12 cellular contexts compared by ENCODE assay signal in genomic region chr10:97184971-97185325, GRCh38. TPM values are rescaled to one million over a fixed set of nuclear protein-coding genes. Genes with fewer than 3 reads are reported as not detected.
DNase-seq lines count a peak whose midpoint lies in the region; ATAC-seq lines count a peak whose summit lies in the region.
"Had no signal": no experiment of that assay in that cellular context is flagged by ENCODE, and none has a peak within 500 bp of the region (broad histone marks: within the 10 kb centered on the region; RNA-seq: fewer than 3 reads in every experiment).

No MANE protein-coding gene starts in this region.

- H4K20me1 ChIP-seq in GM23248 (ENCODE audit: insufficient read depth) = no peaks in the 10 kb centered on the region

- H3K4me2 ChIP-seq in GM23248 (ENCODE audit: unreplicated experiment) = no peak overlapping the region

- H3K4me1 Mint-ChIP-seq in activated CD4-positive, alpha-beta T cell treated with anti-CD3 and anti-CD28 coated beads, Interleukin-2, amount 10 ng/mL, durations not matched to agents 24 days and 14 days = peaks cover 4% of the 10 kb centered on the region
- H3K4me1 Mint-ChIP-seq in activated CD4-positive, alpha-beta T cell treated with anti-CD3 and anti-CD28 coated beads, Interleukin-2, amount 10 ng/mL, durations not matched to agents 7 days and 5 days = peaks cover 5% of the 10 kb centered on the region
- H3K4me1 Mint-ChIP-seq in T-cell = peaks cover 6 to 11% (median 7%) of the 10 kb centered on the region in 3 donors
- H3K4me1 Mint-ChIP-seq in stimulated activated effector memory CD8-positive, alpha-beta T cell treated with anti-CD3 and anti-CD28 coated beads, Interleukin-12 subunit alpha, Interleukin-12 subunit beta, amount 100 ng/mL, for 72 hours = peaks cover 9% of the 10 kb centered on the region

- POLR2A ChIA-PET in activated CD4-positive, alpha-beta T cell treated with anti-CD3 and anti-CD28 coated beads, Interleukin-2, amount 10 ng/mL, durations not matched to agents 7 days and 5 days (lab: Charles Lee) = no interaction called here
- POLR2A ChIA-PET in T-cell (lab: Charles Lee) = no interaction called here

- no peaks in the 10 kb centered on the region for H3K4me1 ChIP-seq in GM23248 (ENCODE audit: insufficient read depth)

- WGBS in GM23248 (ENCODE audit: low coverage in 1 of 2, low lambda C conversion rate in 2 of 2, missing lambda C conversion rate in 2 of 2), 2 experiments = 55 to 63% methylated on average over 16 to 17 of the region's 17 CpGs

- intact Hi-C loops in activated CD4-positive, alpha-beta T cell treated with anti-CD3 and anti-CD28 coated beads, Interleukin-2, amount 10 ng/mL, durations not matched to agents 24 days and 14 days (cut with micrococcal nuclease) = no loop called here

- H3K9me2 ChIP-seq in GM23248 (ENCODE audit: insufficient read depth) = no peaks in the 10 kb centered on the region

- H3K9me3 Mint-ChIP-seq in activated CD4-positive, alpha-beta T cell treated with anti-CD3 and anti-CD28 coated beads, Interleukin-2, amount 10 ng/mL, durations not matched to agents 24 days and 14 days = no peaks in the 10 kb centered on the region
- no peaks in the 10 kb centered on the region for H3K9me3 Mint-ChIP-seq in activated CD4-positive, alpha-beta T cell treated with anti-CD3 and anti-CD28 coated beads, Interleukin-2, amount 10 ng/mL, durations not matched to agents 7 days and 5 days
- H3K9me3 Mint-ChIP-seq in T-cell = no peaks in the 10 kb centered on the region
- H3K9me3 Mint-ChIP-seq in stimulated activated effector memory CD8-positive, alpha-beta T cell treated with anti-CD3 and anti-CD28 coated beads, Interleukin-12 subunit alpha, Interleukin-12 subunit beta, amount 100 ng/mL, for 72 hours = no peaks in the 10 kb centered on the region

- H3K27ac Mint-ChIP-seq in activated CD4-positive, alpha-beta T cell treated with anti-CD3 and anti-CD28 coated beads, Interleukin-2, amount 10 ng/mL, durations not matched to agents 24 days and 14 days = no peak overlapping the region
- H3K27ac Mint-ChIP-seq in activated CD4-positive, alpha-beta T cell treated with anti-CD3 and anti-CD28 coated beads, Interleukin-2, amount 10 ng/mL, durations not matched to agents 7 days and 5 days = no peak overlapping the region
- no peak overlapping the region for H3K27ac Mint-ChIP-seq in T-cell
- H3K27ac Mint-ChIP-seq in stimulated activated effector memory CD8-positive, alpha-beta T cell treated with anti-CD3 and anti-CD28 coated beads, Interleukin-12 subunit alpha, Interleukin-12 subunit beta, amount 100 ng/mL, for 72 hours = no peak overlapping the region

- in situ Hi-C loops in GM23248 (cut with MboI) = no loop called here

- no peaks in the 10 kb centered on the region for H3K36me3 Mint-ChIP-seq in activated CD4-positive, alpha-beta T cell treated with anti-CD3 and anti-CD28 coated beads, Interleukin-2, amount 10 ng/mL, durations not matched to agents 24 days and 14 days (ENCODE audit: low read depth)
- H3K36me3 Mint-ChIP-seq in activated CD4-positive, alpha-beta T cell treated with anti-CD3 and anti-CD28 coated beads, Interleukin-2, amount 10 ng/mL, durations not matched to agents 7 days and 5 days (ENCODE audit: low read depth) = no peaks in the 10 kb centered on the region
- H3K36me3 Mint-ChIP-seq in T-cell = no peaks in the 10 kb centered on the region
- H3K36me3 Mint-ChIP-seq in stimulated activated effector memory CD8-positive, alpha-beta T cell treated with anti-CD3 and anti-CD28 coated beads, Interleukin-12 subunit alpha, Interleukin-12 subunit beta, amount 100 ng/mL, for 72 hours = no peaks in the 10 kb centered on the region

- H3K4me3 ChIP-seq in iPS-11a (ENCODE audit: low read depth, low read length) = peak overlapping the region; percentile 56
- H3K4me3 ChIP-seq in GM23248 = no peak overlapping the region

- DNase-seq in activated CD4-positive, alpha-beta T cell treated with anti-CD3 and anti-CD28 coated beads, Interleukin-2, amount 10 ng/mL, durations not matched to agents 24 days and 14 days = no peak
- no peak for DNase-seq in activated CD4-positive, alpha-beta T cell treated with anti-CD3 and anti-CD28 coated beads, Interleukin-2, amount 10 ng/mL, durations not matched to agents 7 days and 5 days
- DNase-seq in T-cell (no peak), NOMO-1 treated with DMSO at 0.1 percent for 48 hours (lab: John Stamatoyannopoulos, UW; ENCODE audit: unreplicated experiment) (no peak), GM23248 (no peak)
- DNase-seq in stimulated activated effector memory CD8-positive, alpha-beta T cell treated with anti-CD3 and anti-CD28 coated beads, Interleukin-12 subunit alpha, Interleukin-12 subunit beta, amount 100 ng/mL, for 72 hours (ENCODE audit: low spot score in 2 of 2) = no peak
- DNase-seq: DMS 273 treated with DMSO at 0.1 percent for 48 hours, left ventricle myocardium inferior, NCI-H446, occipital lobe had no signal

- no peak overlapping the region for H3K27ac ChIP-seq in GM23248
- H3K27ac ChIP-seq: left ventricle myocardium inferior had no signal

- H3F3A ChIP-seq in GM23248 (ENCODE audit: insufficient read depth) = no peaks in the 10 kb centered on the region

- peak overlapping the region; percentile 23 for H3K4me3 Mint-ChIP-seq in activated CD4-positive, alpha-beta T cell treated with anti-CD3 and anti-CD28 coated beads, Interleukin-2, amount 10 ng/mL, durations not matched to agents 24 days and 14 days
- no peak overlapping the region for H3K4me3 Mint-ChIP-seq in activated CD4-positive, alpha-beta T cell treated with anti-CD3 and anti-CD28 coated beads, Interleukin-2, amount 10 ng/mL, durations not matched to agents 7 days and 5 days
- peak overlapping the region; percentile 39 to 64 (median 46) for H3K4me3 Mint-ChIP-seq in T-cell
- H3K4me3 Mint-ChIP-seq in stimulated activated effector memory CD8-positive, alpha-beta T cell treated with anti-CD3 and anti-CD28 coated beads, Interleukin-12 subunit alpha, Interleukin-12 subunit beta, amount 100 ng/mL, for 72 hours = peak overlapping the region; percentile 50

- no peak overlapping the region for H2AFZ ChIP-seq in GM23248

- CTCF ChIA-PET in activated CD4-positive, alpha-beta T cell treated with anti-CD3 and anti-CD28 coated beads, Interleukin-2, amount 10 ng/mL, durations not matched to agents 7 days and 5 days (lab: Charles Lee) = interaction anchor here (2.9 kb wide), 1 partner anchor 11 kb away, joined by 10 read pairs; no protein-coding TSS in a partner anchor
- CTCF ChIA-PET in T-cell (lab: Charles Lee) = no interaction called here

- H3K27me3 ChIP-seq in GM23248 (replicated peaks; ENCODE audit: insufficient read depth) = peaks cover 46% of the 10 kb centered on the region

- peaks cover 64% of the 10 kb centered on the region for H3K27me3 Mint-ChIP-seq in activated CD4-positive, alpha-beta T cell treated with anti-CD3 and anti-CD28 coated beads, Interleukin-2, amount 10 ng/mL, durations not matched to agents 24 days and 14 days
- peaks cover 54% of the 10 kb centered on the region for H3K27me3 Mint-ChIP-seq in activated CD4-positive, alpha-beta T cell treated with anti-CD3 and anti-CD28 coated beads, Interleukin-2, amount 10 ng/mL, durations not matched to agents 7 days and 5 days
- peaks cover 62 to 84% of the 10 kb centered on the region in 2 donors for H3K27me3 Mint-ChIP-seq in T-cell

- ATAC-seq in T-cell (replicated peaks in 1 of 4) (no peak), HG02840 (IDR thresholded peaks at IDR 0.05; ENCODE audit: low FRiP score, unreplicated experiment) (no peak)
- no peak for ATAC-seq in stimulated activated effector memory CD8-positive, alpha-beta T cell treated with anti-CD3 and anti-CD28 coated beads, Interleukin-12 subunit alpha, Interleukin-12 subunit beta, amount 100 ng/mL, for 72 hours

- H3K79me2 ChIP-seq in GM23248 (ENCODE audit: insufficient read depth) = no peaks in the 10 kb centered on the region

- H3K36me3 ChIP-seq in GM23248 (ENCODE audit: low read depth) = no peaks in the 10 kb centered on the region
- H3K36me3 ChIP-seq: left ventricle myocardium inferior had no signal

- no peaks in the 10 kb centered on the region for H3K9me3 ChIP-seq in GM23248 (ENCODE audit: low read depth)
- H3K9me3 ChIP-seq: left ventricle myocardium inferior had no signal

- no peak overlapping the region for H3K9ac ChIP-seq in GM23248

RNA-seq across cellular contexts. Expression of gene SLIT1, which starts 0.8 kb away (rescaled TPM):
- 0.17 and 0.26 TPM in 2 replicates for total RNA-seq in activated CD4-positive, alpha-beta T cell treated with anti-CD3 and anti-CD28 coated beads, Interleukin-2, amount 10 ng/mL, durations not matched to agents 24 days and 14 days
- 1 to 10 TPM; 1.2 to 1.6 TPM for total RNA-seq in activated CD4-positive, alpha-beta T cell treated with anti-CD3 and anti-CD28 coated beads, Interleukin-2, amount 10 ng/mL, durations not matched to agents 7 days and 5 days
- under 1 TPM; 0.29 to 0.56 (median 0.49) TPM for total RNA-seq in T-cell
- not detected in 2 replicates for total RNA-seq in GM23248 (2014; rRNA removed; shearing (Covaris generic))
- 0.04 TPM in 1 of 2 replicates, not detected in the other for polyA plus RNA-seq in GM23248 (2016; fragmentation: Nextera tagmentation; extraction: Ambion mirVana)
